13 cellular contexts compared by ENCODE assay signal in the genomic region with DNA sequence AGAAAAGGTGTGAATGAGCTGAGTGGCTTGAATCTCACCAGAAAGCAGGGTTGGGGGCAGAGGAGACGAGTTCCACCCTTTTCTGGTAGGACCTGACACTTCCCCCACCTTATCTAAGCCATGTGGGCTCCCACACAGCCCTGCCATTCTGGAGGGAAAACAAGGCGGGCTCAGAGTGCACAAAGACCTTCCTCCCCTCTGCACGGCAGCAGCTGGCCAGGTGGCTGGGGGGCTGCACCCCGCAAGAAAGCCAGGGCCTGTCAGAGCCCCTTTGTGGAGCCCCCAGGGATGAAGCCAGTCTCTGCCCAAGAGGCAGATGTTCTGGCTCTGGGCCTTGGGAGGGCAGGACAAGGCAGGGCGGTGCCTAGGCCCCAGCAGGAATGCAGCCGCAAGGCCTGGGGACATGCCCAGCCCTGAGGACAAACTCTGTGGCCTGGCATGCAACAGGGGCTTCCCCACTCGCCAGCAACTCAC. TPM values are rescaled to one million over a fixed set of nuclear protein-coding genes. Genes with fewer than 3 reads are reported as not detected.
DNase-seq lines count a peak whose midpoint lies in the region; ATAC-seq, FAIRE-seq and TF ChIP-seq lines count a peak whose summit lies in the region.
"Had no signal": no experiment of that assay in that cellular context is flagged by ENCODE, and none has a peak within 500 bp of the region (broad histone marks: within the 10 kb centered on the region; RNA-seq: fewer than 3 reads in every experiment).

No MANE protein-coding gene starts in this region.

- H3K4me3 ChIP-seq in A549: no peak overlapping the region
- no peak overlapping the region for H3K4me3 ChIP-seq in esophagus squamous epithelium

- peaks cover 25% of the 10 kb centered on the region for H3K36me3 Mint-ChIP-seq in endothelial cell (ENCODE audit: low read depth, unreplicated experiment)
- no peaks in the 10 kb centered on the region for H3K36me3 Mint-ChIP-seq in activated CD4-positive, alpha-beta T cell treated with anti-CD3 and anti-CD28 coated beads, Interleukin-2, amount 10 ng/mL, durations not matched to agents 24 days and 14 days (ENCODE audit: low read depth)

- TF ChIP-seq CTCF in A549 (IDR thresholded peaks at IDR 0.05): no peak
- TF ChIP-seq CTCF in esophagus squamous epithelium (IDR thresholded peaks at IDR 0.05): no peak
- no peak for TF ChIP-seq CTCF in endothelial cell (IDR thresholded peaks at IDR 0.05; ENCODE audit: unreplicated experiment)

- 0 out of 6 replicates have a peak overlapping the region, but pooled peaks of 1 of the 2 experiments have one; percentile 15 for H3K27ac ChIP-seq in A549
- H3K27ac ChIP-seq in esophagus squamous epithelium: peak overlapping the region in 3 of 4 donors; percentile 14 to 79 (median 19)

- H3K9me3 ChIP-seq in A549: no peaks in the 10 kb centered on the region
- no peaks in the 10 kb centered on the region for H3K9me3 ChIP-seq in esophagus squamous epithelium

- no peaks in the 10 kb centered on the region for H3K9me3 Mint-ChIP-seq in endothelial cell (ENCODE audit: unreplicated experiment)
- no peaks in the 10 kb centered on the region for H3K9me3 Mint-ChIP-seq in activated CD4-positive, alpha-beta T cell treated with anti-CD3 and anti-CD28 coated beads, Interleukin-2, amount 10 ng/mL, durations not matched to agents 24 days and 14 days

- intact Hi-C loops in esophagus squamous epithelium (cut with DNase I): no loop called here
- intact Hi-C loops in activated CD4-positive, alpha-beta T cell treated with anti-CD3 and anti-CD28 coated beads, Interleukin-2, amount 10 ng/mL, durations not matched to agents 24 days and 14 days (cut with micrococcal nuclease): no loop called here

- no peak for DNase-seq in A549 (ENCODE audit: low read depth in 1 of 2, low spot score in 1 of 2)
- no peak for DNase-seq in esophagus squamous epithelium (lab: John Stamatoyannopoulos, UW)
- peak in 43 of 56 donors; percentile 11 to 80 (median 53) for DNase-seq in nucleus accumbens (lab: John Stamatoyannopoulos, UW)
- DNase-seq in NCI-H226: no peak
- no peak for DNase-seq in endothelial cell (ENCODE audit: low spot score)
- DNase-seq in activated CD4-positive, alpha-beta T cell treated with anti-CD3 and anti-CD28 coated beads, Interleukin-2, amount 10 ng/mL, durations not matched to agents 24 days and 14 days: no peak
- DNase-seq: activated CD4-positive, alpha-beta T cell treated with anti-CD3 and anti-CD28 coated beads for 1 hour; activated gamma-delta T cell; NCI-H1930; stimulated activated naive CD8-positive, alpha-beta T cell treated with anti-CD3 and anti-CD28 coated beads, Interleukin-15, Interleukin-2, amounts not matched to agents 100 U/mL and 50 U/mL, for 24 hours had no signal

- ATAC-seq in A549: peak; percentile 19 to 40; a peak in 2 of 6 replicates
- ATAC-seq in HG02623 (IDR thresholded peaks at IDR 0.05; ENCODE audit: unreplicated experiment): no peak
- ATAC-seq: stimulated activated naive CD8-positive, alpha-beta T cell treated with anti-CD3 and anti-CD28 coated beads, Interleukin-15, Interleukin-2, amounts not matched to agents 100 U/mL and 50 U/mL, for 24 hours had no signal

- H3K4me1 ChIP-seq in A549: no peaks in the 10 kb centered on the region
- peaks cover 11 to 54% (median 19%) of the 10 kb centered on the region in 3 donors for H3K4me1 ChIP-seq in esophagus squamous epithelium

- CTCF ChIA-PET in A549 (lab: Yijun Ruan, JAX): interaction anchor here (6.8 kb wide), 1 partner anchor 13 kb away, joined by 48 read pairs; no protein-coding TSS in a partner anchor

- peaks cover 8% of the 10 kb centered on the region for H3K4me1 Mint-ChIP-seq in endothelial cell (ENCODE audit: unreplicated experiment)
- H3K4me1 Mint-ChIP-seq in activated CD4-positive, alpha-beta T cell treated with anti-CD3 and anti-CD28 coated beads, Interleukin-2, amount 10 ng/mL, durations not matched to agents 24 days and 14 days: peaks cover 2% of the 10 kb centered on the region

- H3K4me3 Mint-ChIP-seq in endothelial cell (ENCODE audit: unreplicated experiment): no peak overlapping the region
- H3K4me3 Mint-ChIP-seq in activated CD4-positive, alpha-beta T cell treated with anti-CD3 and anti-CD28 coated beads, Interleukin-2, amount 10 ng/mL, durations not matched to agents 24 days and 14 days: no peak overlapping the region
- H3K4me3 Mint-ChIP-seq: B cell had no signal

- TF ChIP-seq EP300 in A549 (IDR thresholded peaks at IDR 0.05) (no peak), Ishikawa (IDR thresholded peaks at IDR 0.05; ENCODE audit: borderline replicate concordance) (peak; percentile 50; the same call in 1 of the 2 replicates)

- no peak for TF ChIP-seq RAD21 in A549 (conservative IDR thresholded peaks at IDR 0.05 in 1 of 2, IDR thresholded peaks at IDR 0.05 in 1 of 2)
- TF ChIP-seq RAD21 in Ishikawa (IDR thresholded peaks at IDR 0.05; ENCODE audit: low read depth): no peak

- WGBS in A549 (ENCODE audit: missing lambda C conversion rate): 82% methylated on average over 3 of the region's 7 CpGs
- WGBS in esophagus squamous epithelium, 2 donors: 38 to 78% methylated on average over 2 to 4 of the region's 7 CpGs

- POLR2A ChIA-PET in A549 (lab: Yijun Ruan, JAX): no interaction called here

- no peak overlapping the region for H3K4me2 ChIP-seq in A549

- H3K27me3 Mint-ChIP-seq in endothelial cell (ENCODE audit: unreplicated experiment): no peaks in the 10 kb centered on the region
- peaks cover 6% of the 10 kb centered on the region for H3K27me3 Mint-ChIP-seq in activated CD4-positive, alpha-beta T cell treated with anti-CD3 and anti-CD28 coated beads, Interleukin-2, amount 10 ng/mL, durations not matched to agents 24 days and 14 days
- H3K27me3 Mint-ChIP-seq: B cell had no signal

- no peak for FAIRE-seq in A549 (lab: Jason Lieb, UNC)

- TF ChIP-seq POLR2A in A549 (IDR thresholded peaks at IDR 0.05; ENCODE audit: low read length) (no peak), esophagus squamous epithelium (IDR thresholded peaks at IDR 0.05) (no peak)

- peaks cover 0 to 56% (median 0%) of the 10 kb centered on the region in 3 donors for H3K36me3 ChIP-seq in esophagus squamous epithelium

- H3K27ac Mint-ChIP-seq in endothelial cell (ENCODE audit: unreplicated experiment): no peak overlapping the region
- no peak overlapping the region for H3K27ac Mint-ChIP-seq in activated CD4-positive, alpha-beta T cell treated with anti-CD3 and anti-CD28 coated beads, Interleukin-2, amount 10 ng/mL, durations not matched to agents 24 days and 14 days
- H3K27ac Mint-ChIP-seq: B cell had no signal

- no peaks in the 10 kb centered on the region for H3K27me3 ChIP-seq in esophagus squamous epithelium

TF ChIP-seq in A549, 52 proteins besides CTCF, POLR2A, EP300 and RAD21:
- TF ChIP-seq SREBF2 (IDR thresholded peaks at IDR 0.05) (no peak), RCOR1 (IDR thresholded peaks at IDR 0.05; ENCODE audit: low read depth, low read length) (no peak), TFCP2L1 (CRISPR knock-in tag; IDR thresholded peaks at IDR 0.05) (no peak), RNF2 (IDR thresholded peaks at IDR 0.05; ENCODE audit: borderline replicate concordance, low read depth) (no peak)
- TF ChIP-seq, protein P1, sequence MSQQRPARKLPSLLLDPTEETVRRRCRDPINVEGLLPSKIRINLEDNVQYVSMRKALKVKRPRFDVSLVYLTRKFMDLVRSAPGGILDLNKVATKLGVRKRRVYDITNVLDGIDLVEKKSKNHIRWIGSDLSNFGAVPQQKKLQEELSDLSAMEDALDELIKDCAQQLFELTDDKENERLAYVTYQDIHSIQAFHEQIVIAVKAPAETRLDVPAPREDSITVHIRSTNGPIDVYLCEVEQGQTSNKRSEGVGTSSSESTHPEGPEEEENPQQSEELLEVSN (IDR thresholded peaks at IDR 0.05; ENCODE audit: borderline replicate concordance, low read depth): no peak
TF ChIP-seq in A549: peak in this region for 0.

TF ChIP-seq in Ishikawa, 13 proteins besides CTCF, POLR2A, EP300 and RAD21:
- TF ChIP-seq, protein P2, sequence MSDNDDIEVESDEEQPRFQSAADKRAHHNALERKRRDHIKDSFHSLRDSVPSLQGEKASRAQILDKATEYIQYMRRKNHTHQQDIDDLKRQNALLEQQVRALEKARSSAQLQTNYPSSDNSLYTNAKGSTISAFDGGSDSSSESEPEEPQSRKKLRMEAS (IDR thresholded peaks at IDR 0.05): peak; percentile 57
- 0 out of 2 replicates have a peak, but pooled peaks have one; percentile 48 for TF ChIP-seq ZBTB7A (IDR thresholded peaks at IDR 0.05; ENCODE audit: low read depth)
- peak; percentile 80 for TF ChIP-seq TEAD4 (IDR thresholded peaks at IDR 0.05)
- TF ChIP-seq TAF1 (IDR thresholded peaks at IDR 0.05; ENCODE audit: low read depth): no peak
- TF ChIP-seq YY1 (IDR thresholded peaks at IDR 0.05; ENCODE audit: low read depth): 0 out of 2 replicates have a peak, but pooled peaks have one; percentile 22
- TF ChIP-seq TCF12 (IDR thresholded peaks at IDR 0.05; ENCODE audit: low read depth): peak; percentile 67

RNA-seq across cellular contexts. Expression of a gene that starts 48.4 kb away (rescaled TPM):
- polyA plus RNA-seq in A549 (2011; rRNA removed) (32.9 and 41.3 TPM in 2 replicates), A549 (2017; fragmentation: RNase III; extraction: RNeasy Plus Mini Kit Qiagen cat#74134 plus additional on column Dnase treatment) (37.4 to 38.2 TPM (median 37.9 TPM) in 3 replicates)
- polyA plus RNA-seq in A549 (2012; cell fraction: cytosol; rRNA removed): 19.4 and 20.1 TPM in 2 replicates
- polyA plus RNA-seq in A549 (2012; cell fraction: nucleus; rRNA removed): 14.9 and 17.0 TPM in 2 replicates
- polyA minus RNA-seq in A549 (2011; rRNA and poly(A)+ RNA removed): 11.0 and 11.6 TPM in 2 replicates
- total RNA-seq in esophagus squamous epithelium (10 to 100 TPM in 2 of 4 donors, 1 to 10 TPM in 2; 6.9 to 13.0 (median 9.7) TPM), endothelial cell (ENCODE audit: unreplicated experiment) (12.8 TPM)
- 23.8 and 24.5 TPM in 2 replicates for total RNA-seq in activated CD4-positive, alpha-beta T cell treated with anti-CD3 and anti-CD28 coated beads, Interleukin-2, amount 10 ng/mL, durations not matched to agents 24 days and 14 days

RNA-seq across cellular contexts. Expression of a gene that starts 53.9 kb away (rescaled TPM):
- polyA plus RNA-seq in A549 (2011; rRNA removed) (0.09 and 0.17 TPM in 2 replicates), A549 (2017; fragmentation: RNase III; extraction: RNeasy Plus Mini Kit Qiagen cat#74134 plus additional on column Dnase treatment) (0.04 TPM in 1 of 3 replicates, not detected in the others)
- not detected in 2 replicates for polyA plus RNA-seq in A549 (2012; cell fraction: cytosol; rRNA removed)
- polyA plus RNA-seq in A549 (2012; cell fraction: nucleus; rRNA removed): not detected in 2 replicates
- 0.50 TPM in 1 of 2 replicates, not detected in the other for polyA minus RNA-seq in A549 (2011; rRNA and poly(A)+ RNA removed)
- total RNA-seq in esophagus squamous epithelium (1 to 10 TPM in 1 of 4 donors, under 1 TPM in 1, not detected in 2; 0.53 to 1.1 TPM), endothelial cell (ENCODE audit: unreplicated experiment) (not detected)
- total RNA-seq in activated CD4-positive, alpha-beta T cell treated with anti-CD3 and anti-CD28 coated beads, Interleukin-2, amount 10 ng/mL, durations not matched to agents 24 days and 14 days: not detected in 2 replicates
- total RNA-seq: B cell had no signal

Comparison
In these comparisons a context has a peak if more than half of its experiments do, and no peak if none do; other contexts are left out.
1. DNase-seq: peak in nucleus accumbens (43 of 56); none in A549 (0 of 2), esophagus squamous epithelium (single experiment), NCI-H226 (single experiment), endothelial cell (single experiment) and activated CD4-positive, alpha-beta T cell treated with anti-CD3 and anti-CD28 coated beads, Interleukin-2, amount 10 ng/mL, durations not matched to agents 24 days and 14 days (single experiment).